Comparison of ENCODE assay signal across 7 cellular contexts in the genomic region with DNA sequence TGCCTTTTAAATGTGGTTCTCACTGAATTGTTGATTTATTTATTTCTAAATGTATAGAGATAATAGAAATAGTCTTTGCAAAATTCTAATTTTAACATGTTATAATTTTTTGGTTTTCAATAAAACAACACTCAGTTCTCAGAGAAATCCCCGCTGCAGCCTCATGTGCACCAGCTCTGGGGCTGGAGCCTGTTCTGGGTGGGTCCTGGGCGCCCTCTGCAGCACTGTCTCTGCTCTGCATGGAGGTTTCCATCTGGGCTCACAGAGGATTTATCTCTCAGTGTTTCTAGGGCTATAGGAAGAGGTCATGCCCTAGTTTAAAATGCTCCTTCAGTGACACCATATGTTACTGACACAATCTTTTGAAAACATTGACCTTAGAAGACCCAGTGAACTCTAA.
DNase-seq lines count a peak whose midpoint lies in the region; ATAC-seq and TF ChIP-seq lines count a peak whose summit lies in the region.
"Not testable (repeated sequence)": the region's sequence is repeated elsewhere in the genome, so short reads cannot be mapped to it uniquely, and the experiment has no call there.

No MANE protein-coding gene starts in this region.

- intact Hi-C loops in PC-9 (cut with micrococcal nuclease; ENCODE audit: unreplicated experiment); testis (cut with DNase I; ENCODE audit: low total_unique reads): not testable (repeated sequence)

- TF ChIP-seq POLR2A in testis (IDR thresholded peaks at IDR 0.05), result not testable (repeated sequence)

- H3K27ac ChIP-seq in DND-41 (ENCODE audit: low read length); KMS-11; MM.1S (ENCODE audit: low read length); OCI-LY1 (ENCODE audit: low read depth, low read length, poor library complexity, severe bottlenecking); PC-9; WERI-Rb-1; testis: not testable (repeated sequence)

- H2AFZ ChIP-seq in DND-41 (ENCODE audit: low read depth, low read length); KMS-11 (ENCODE audit: low read depth); MM.1S (ENCODE audit: low read length); OCI-LY1 (ENCODE audit: low read length); PC-9: not testable (repeated sequence)

- not testable (repeated sequence) for BruUV-seq in PC-9 (replicated peaks; lab: Mats Ljungman, UMichigan)

- not testable (repeated sequence) for H3K27me3 ChIP-seq in DND-41 (ENCODE audit: insufficient read depth, low read length, poor library complexity); KMS-11 (ENCODE audit: insufficient read depth, low read depth); MM.1S (replicated peaks; ENCODE audit: insufficient read depth, low read length); OCI-LY1 (ENCODE audit: insufficient read depth, low read length); PC-9 (ENCODE audit: insufficient read depth, low read depth); WERI-Rb-1 (ENCODE audit: insufficient read depth, low read depth, severe bottlenecking); testis

- CTCF ChIA-PET in PC-9 (lab: Charles Lee), result not testable (repeated sequence)

- not testable (repeated sequence) for H3K4me1 ChIP-seq in DND-41 (ENCODE audit: insufficient read depth, low read length); KMS-11 (ENCODE audit: low read depth, poor library complexity, severe bottlenecking); MM.1S (ENCODE audit: low read length); OCI-LY1 (ENCODE audit: insufficient read depth, low read length, severe bottlenecking); PC-9 (replicated peaks; ENCODE audit: insufficient read depth); testis

- not testable (repeated sequence) for H3K9me3 ChIP-seq in DND-41 (ENCODE audit: insufficient read depth, low read length, severe bottlenecking); MM.1S (replicated peaks; ENCODE audit: insufficient read depth, low read length); OCI-LY1 (ENCODE audit: low read length); PC-9 (ENCODE audit: insufficient read depth, low read depth); WERI-Rb-1 (ENCODE audit: severe bottlenecking); testis

- not testable (repeated sequence) for H4K20me1 ChIP-seq in DND-41 (ENCODE audit: insufficient read depth, low read length); KMS-11 (ENCODE audit: insufficient read depth); MM.1S (ENCODE audit: insufficient read depth, low read length); OCI-LY1 (ENCODE audit: insufficient read depth, low read length); PC-9 (ENCODE audit: insufficient read depth)

- H3K4me2 ChIP-seq in DND-41 (ENCODE audit: insufficient read depth, low read length); KMS-11; MM.1S (ENCODE audit: low read depth, low read length); OCI-LY1 (ENCODE audit: low read length); PC-9: not testable (repeated sequence)

- H3K36me3 ChIP-seq in DND-41 (ENCODE audit: insufficient read depth, low read length); KMS-11 (ENCODE audit: insufficient read depth); MM.1S (replicated peaks; ENCODE audit: insufficient read depth, low read length); OCI-LY1 (ENCODE audit: insufficient read depth, low read length); PC-9 (ENCODE audit: low read depth); WERI-Rb-1; testis (ENCODE audit: low read depth, missing control alignments): not testable (repeated sequence)

- WGBS in testis, 2 donors, result 14 to 22% methylated on average over 2 of the region's 2 CpGs

- not testable (repeated sequence) for H3F3A ChIP-seq in MM.1S (ENCODE audit: insufficient read depth, low read length); OCI-LY1 (ENCODE audit: insufficient read depth, low read length); PC-9 (ENCODE audit: insufficient read depth, low read depth)

- peak; percentile 19 for TF ChIP-seq CTCF in DND-41 (IDR thresholded peaks at IDR 0.05; ENCODE audit: borderline replicate concordance, extremely low read depth, low read length, poor library complexity, severe bottlenecking)
- TF ChIP-seq CTCF in KMS-11 (conservative IDR thresholded peaks at IDR 0.05; ENCODE audit: low read depth, low read length), result 0 out of 2 replicates have a peak, but pooled peaks have one; percentile 31
- TF ChIP-seq CTCF in MM.1S (IDR thresholded peaks at IDR 0.05; ENCODE audit: low read length), result peak; percentile 29
- peak; percentile 52 for TF ChIP-seq CTCF in OCI-LY1 (IDR thresholded peaks at IDR 0.05; ENCODE audit: low read length)
- peak; percentile 44; the same call in 1 of the 2 replicates for TF ChIP-seq CTCF in PC-9 (conservative IDR thresholded peaks at IDR 0.05)
- 0 out of 2 replicates have a peak, but pooled peaks have one; percentile 10 for TF ChIP-seq CTCF in WERI-Rb-1 (IDR thresholded peaks at IDR 0.05; ENCODE audit: low read depth, low read length)
- peak in 1 of 3 experiments; percentile 11 for TF ChIP-seq CTCF in testis (IDR thresholded peaks at IDR 0.05)

- not testable (repeated sequence) for H3K9ac ChIP-seq in DND-41 (ENCODE audit: low read depth, low read length); KMS-11; MM.1S (ENCODE audit: low read length); OCI-LY1 (ENCODE audit: low read length)

- not testable (repeated sequence) for DNase-seq in DND-41, MM.1S, PC-9, WERI-Rb-1
- DNase-seq in testis, result peak; percentile 30

- H3K9me2 ChIP-seq in MM.1S (replicated peaks; ENCODE audit: insufficient read depth, low read length); OCI-LY1 (ENCODE audit: low read depth, low read length); PC-9 (ENCODE audit: insufficient read depth): not testable (repeated sequence)

- H3K79me2 ChIP-seq in DND-41 (ENCODE audit: insufficient read depth, low read length); KMS-11 (ENCODE audit: insufficient read depth, low read depth); MM.1S (ENCODE audit: low read length); OCI-LY1 (ENCODE audit: insufficient read depth, low read length); PC-9 (ENCODE audit: low read depth): not testable (repeated sequence)

- H3K4me3 ChIP-seq in DND-41 (ENCODE audit: low read depth in 1 of 2, low read length in 2 of 2); KMS-11 (IDR thresholded peaks at IDR 0.05; ENCODE audit: insufficient read depth, low read depth, low read length); MM.1S (ENCODE audit: low read length); OCI-LY1 (ENCODE audit: low read depth, low read length, poor library complexity, severe bottlenecking); PC-9; WERI-Rb-1 (ENCODE audit: low read depth, low read length); testis: not testable (repeated sequence)

- ATAC-seq in DND-41 (ENCODE audit: insufficient read depth, low read depth), result not testable (repeated sequence)

- POLR2A ChIA-PET in PC-9 (lab: Charles Lee; ENCODE audit: unreplicated experiment), result not testable (repeated sequence)
